ENCODE assay signal across 1 cellular context in the genomic region with DNA sequence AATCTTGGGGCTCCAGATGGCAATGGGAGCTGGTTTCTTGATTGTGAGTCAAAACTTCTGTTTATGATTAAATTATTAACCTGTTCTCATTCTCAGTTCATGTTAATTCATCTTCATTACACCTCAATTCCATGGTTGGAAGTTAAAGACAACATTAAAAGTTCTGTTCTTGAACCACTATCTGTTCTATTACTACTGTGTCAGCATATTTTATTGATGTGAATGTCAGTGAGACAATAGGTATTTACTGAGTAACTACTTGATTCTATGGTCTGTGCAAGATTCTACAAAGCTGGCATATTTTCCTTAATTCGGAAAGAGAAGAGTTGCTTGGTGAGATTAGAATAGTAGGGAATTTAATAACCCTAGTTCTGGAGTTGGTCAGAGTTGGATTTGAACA.
TF ChIP-seq lines count a peak whose summit lies in the region.

No MANE protein-coding gene starts in this region.

TF ChIP-seq in K562, 482 proteins besides CTCF, POLR2A, EP300 and RAD21 (continued from another document):
- TF ChIP-seq ZNF212 (CRISPR knock-in tag; IDR thresholded peaks at IDR 0.05) (no peak), FOXJ3 (CRISPR knock-in tag; IDR thresholded peaks at IDR 0.05) (no peak), ZBTB17 (CRISPR knock-in tag; IDR thresholded peaks at IDR 0.05) (no peak), HDAC6 (IDR thresholded peaks at IDR 0.05; ENCODE audit: low read depth, low read length) (no peak), SUPT5H (IDR thresholded peaks at IDR 0.05) (no peak), ZSCAN32 (CRISPR knock-in tag; IDR thresholded peaks at IDR 0.05) (no peak), BACH1 (tag; IDR thresholded peaks at IDR 0.05) (no peak), BRD4 (IDR thresholded peaks at IDR 0.05) (no peak), ZNF224 (CRISPR knock-in tag; IDR thresholded peaks at IDR 0.05) (no peak)
- TF ChIP-seq, protein P1, sequence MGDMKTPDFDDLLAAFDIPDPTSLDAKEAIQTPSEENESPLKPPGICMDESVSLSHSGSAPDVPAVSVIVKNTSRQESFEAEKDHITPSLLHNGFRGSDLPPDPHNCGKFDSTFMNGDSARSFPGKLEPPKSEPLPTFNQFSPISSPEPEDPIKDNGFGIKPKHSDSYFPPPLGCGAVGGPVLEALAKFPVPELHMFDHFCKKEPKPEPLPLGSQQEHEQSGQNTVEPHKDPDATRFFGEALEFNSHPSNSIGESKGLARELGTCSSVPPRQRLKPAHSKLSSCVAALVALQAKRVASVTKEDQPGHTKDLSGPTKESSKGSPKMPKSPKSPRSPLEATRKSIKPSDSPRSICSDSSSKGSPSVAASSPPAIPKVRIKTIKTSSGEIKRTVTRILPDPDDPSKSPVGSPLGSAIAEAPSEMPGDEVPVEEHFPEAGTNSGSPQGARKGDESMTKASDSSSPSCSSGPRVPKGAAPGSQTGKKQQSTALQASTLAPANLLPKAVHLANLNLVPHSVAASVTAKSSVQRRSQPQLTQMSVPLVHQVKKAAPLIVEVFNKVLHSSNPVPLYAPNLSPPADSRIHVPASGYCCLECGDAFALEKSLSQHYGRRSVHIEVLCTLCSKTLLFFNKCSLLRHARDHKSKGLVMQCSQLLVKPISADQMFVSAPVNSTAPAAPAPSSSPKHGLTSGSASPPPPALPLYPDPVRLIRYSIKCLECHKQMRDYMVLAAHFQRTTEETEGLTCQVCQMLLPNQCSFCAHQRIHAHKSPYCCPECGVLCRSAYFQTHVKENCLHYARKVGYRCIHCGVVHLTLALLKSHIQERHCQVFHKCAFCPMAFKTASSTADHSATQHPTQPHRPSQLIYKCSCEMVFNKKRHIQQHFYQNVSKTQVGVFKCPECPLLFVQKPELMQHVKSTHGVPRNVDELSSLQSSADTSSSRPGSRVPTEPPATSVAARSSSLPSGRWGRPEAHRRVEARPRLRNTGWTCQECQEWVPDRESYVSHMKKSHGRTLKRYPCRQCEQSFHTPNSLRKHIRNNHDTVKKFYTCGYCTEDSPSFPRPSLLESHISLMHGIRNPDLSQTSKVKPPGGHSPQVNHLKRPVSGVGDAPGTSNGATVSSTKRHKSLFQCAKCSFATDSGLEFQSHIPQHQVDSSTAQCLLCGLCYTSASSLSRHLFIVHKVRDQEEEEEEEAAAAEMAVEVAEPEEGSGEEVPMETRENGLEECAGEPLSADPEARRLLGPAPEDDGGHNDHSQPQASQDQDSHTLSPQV (IDR thresholded peaks at IDR 0.05) = no peak
- TF ChIP-seq, protein P2, sequence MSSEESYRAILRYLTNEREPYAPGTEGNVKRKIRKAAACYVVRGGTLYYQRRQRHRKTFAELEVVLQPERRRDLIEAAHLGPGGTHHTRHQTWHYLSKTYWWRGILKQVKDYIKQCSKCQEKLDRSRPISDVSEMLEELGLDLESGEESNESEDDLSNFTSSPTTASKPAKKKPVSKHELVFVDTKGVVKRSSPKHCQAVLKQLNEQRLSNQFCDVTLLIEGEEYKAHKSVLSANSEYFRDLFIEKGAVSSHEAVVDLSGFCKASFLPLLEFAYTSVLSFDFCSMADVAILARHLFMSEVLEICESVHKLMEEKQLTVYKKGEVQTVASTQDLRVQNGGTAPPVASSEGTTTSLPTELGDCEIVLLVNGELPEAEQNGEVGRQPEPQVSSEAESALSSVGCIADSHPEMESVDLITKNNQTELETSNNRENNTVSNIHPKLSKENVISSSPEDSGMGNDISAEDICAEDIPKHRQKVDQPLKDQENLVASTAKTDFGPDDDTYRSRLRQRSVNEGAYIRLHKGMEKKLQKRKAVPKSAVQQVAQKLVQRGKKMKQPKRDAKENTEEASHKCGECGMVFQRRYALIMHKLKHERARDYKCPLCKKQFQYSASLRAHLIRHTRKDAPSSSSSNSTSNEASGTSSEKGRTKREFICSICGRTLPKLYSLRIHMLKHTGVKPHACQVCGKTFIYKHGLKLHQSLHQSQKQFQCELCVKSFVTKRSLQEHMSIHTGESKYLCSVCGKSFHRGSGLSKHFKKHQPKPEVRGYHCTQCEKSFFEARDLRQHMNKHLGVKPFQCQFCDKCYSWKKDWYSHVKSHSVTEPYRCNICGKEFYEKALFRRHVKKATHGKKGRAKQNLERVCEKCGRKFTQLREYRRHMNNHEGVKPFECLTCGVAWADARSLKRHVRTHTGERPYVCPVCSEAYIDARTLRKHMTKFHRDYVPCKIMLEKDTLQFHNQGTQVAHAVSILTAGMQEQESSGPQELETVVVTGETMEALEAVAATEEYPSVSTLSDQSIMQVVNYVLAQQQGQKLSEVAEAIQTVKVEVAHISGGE (CRISPR knock-in tag; IDR thresholded peaks at IDR 0.05) = no peak
- TF ChIP-seq, protein P3, sequence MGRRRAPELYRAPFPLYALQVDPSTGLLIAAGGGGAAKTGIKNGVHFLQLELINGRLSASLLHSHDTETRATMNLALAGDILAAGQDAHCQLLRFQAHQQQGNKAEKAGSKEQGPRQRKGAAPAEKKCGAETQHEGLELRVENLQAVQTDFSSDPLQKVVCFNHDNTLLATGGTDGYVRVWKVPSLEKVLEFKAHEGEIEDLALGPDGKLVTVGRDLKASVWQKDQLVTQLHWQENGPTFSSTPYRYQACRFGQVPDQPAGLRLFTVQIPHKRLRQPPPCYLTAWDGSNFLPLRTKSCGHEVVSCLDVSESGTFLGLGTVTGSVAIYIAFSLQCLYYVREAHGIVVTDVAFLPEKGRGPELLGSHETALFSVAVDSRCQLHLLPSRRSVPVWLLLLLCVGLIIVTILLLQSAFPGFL (CRISPR knock-in tag; IDR thresholded peaks at IDR 0.05) = no peak
